1 cellular context compared by ENCODE assay signal in genomic region chr2:42923632-42924425, GRCh38.
TF ChIP-seq lines count a peak whose summit lies in the region.

No MANE protein-coding gene starts in this region.

TF ChIP-seq in HepG2, 621 proteins besides CTCF, POLR2A, EP300 and RAD21 (continued from another document and continues in another):
- no peak for TF ChIP-seq THAP7 (CRISPR knock-in tag; IDR thresholded peaks at IDR 0.05)
- TF ChIP-seq CC2D1A (CRISPR knock-in tag; IDR thresholded peaks at IDR 0.05): no peak
- no peak for TF ChIP-seq THAP11 (CRISPR knock-in tag; IDR thresholded peaks at IDR 0.05)
- no peak for TF ChIP-seq CEBPB (IDR thresholded peaks at IDR 0.05; ENCODE audit: borderline replicate concordance, low read depth, low read length)
- TF ChIP-seq ZSCAN12 (CRISPR knock-in tag; IDR thresholded peaks at IDR 0.05): no peak
- no peak for TF ChIP-seq ZBTB8A (CRISPR knock-in tag; IDR thresholded peaks at IDR 0.05; ENCODE audit: borderline replicate concordance, low read depth)
- no peak for TF ChIP-seq CBFB (CRISPR knock-in tag; IDR thresholded peaks at IDR 0.05)
- TF ChIP-seq BCL6 (CRISPR knock-in tag; IDR thresholded peaks at IDR 0.05): no peak
- TF ChIP-seq CHD4 (IDR thresholded peaks at IDR 0.05; ENCODE audit: borderline replicate concordance, low read length): 0 out of 2 replicates have a peak, but pooled peaks have one; percentile 34
- no peak for TF ChIP-seq CBX1 (IDR thresholded peaks at IDR 0.05; ENCODE audit: low read depth)
- no peak for TF ChIP-seq ZNF672 (CRISPR knock-in tag; IDR thresholded peaks at IDR 0.05)
- TF ChIP-seq ZNF792 (CRISPR knock-in tag; IDR thresholded peaks at IDR 0.05): no peak
- no peak for TF ChIP-seq GATA4 (IDR thresholded peaks at IDR 0.05; ENCODE audit: borderline replicate concordance, low read depth)
- no peak for TF ChIP-seq PAXIP1 (CRISPR knock-in tag; conservative IDR thresholded peaks at IDR 0.05)
- no peak for TF ChIP-seq SIX4 (CRISPR knock-in tag; IDR thresholded peaks at IDR 0.05)
- no peak for TF ChIP-seq ZNF552 (CRISPR knock-in tag; IDR thresholded peaks at IDR 0.05; ENCODE audit: borderline replicate concordance)
- TF ChIP-seq UBTF (CRISPR knock-in tag; IDR thresholded peaks at IDR 0.05): peak; percentile 4; the same call in 1 of the 2 replicates
- no peak; the same call in 1 of the 2 replicates for TF ChIP-seq ZMYM3 (CRISPR knock-in tag; IDR thresholded peaks at IDR 0.05)
- no peak for TF ChIP-seq ZNF317 (CRISPR knock-in tag; IDR thresholded peaks at IDR 0.05)
- no peak for TF ChIP-seq ZHX1 (CRISPR knock-in tag; IDR thresholded peaks at IDR 0.05; ENCODE audit: low read depth)
- TF ChIP-seq ZNF446 (CRISPR knock-in tag; IDR thresholded peaks at IDR 0.05): no peak
- TF ChIP-seq HMGXB4 (CRISPR knock-in tag; IDR thresholded peaks at IDR 0.05; ENCODE audit: borderline replicate concordance in 1 of 2, low read depth in 1 of 2): no peak
- no peak for TF ChIP-seq ZNF562 (CRISPR knock-in tag; IDR thresholded peaks at IDR 0.05; ENCODE audit: borderline replicate concordance)
- no peak for TF ChIP-seq FLYWCH1 (CRISPR knock-in tag; IDR thresholded peaks at IDR 0.05)
- no peak for TF ChIP-seq RFX1 (IDR thresholded peaks at IDR 0.05)
- TF ChIP-seq STAG1 (CRISPR knock-in tag; IDR thresholded peaks at IDR 0.05): no peak
- TF ChIP-seq, protein P1, sequence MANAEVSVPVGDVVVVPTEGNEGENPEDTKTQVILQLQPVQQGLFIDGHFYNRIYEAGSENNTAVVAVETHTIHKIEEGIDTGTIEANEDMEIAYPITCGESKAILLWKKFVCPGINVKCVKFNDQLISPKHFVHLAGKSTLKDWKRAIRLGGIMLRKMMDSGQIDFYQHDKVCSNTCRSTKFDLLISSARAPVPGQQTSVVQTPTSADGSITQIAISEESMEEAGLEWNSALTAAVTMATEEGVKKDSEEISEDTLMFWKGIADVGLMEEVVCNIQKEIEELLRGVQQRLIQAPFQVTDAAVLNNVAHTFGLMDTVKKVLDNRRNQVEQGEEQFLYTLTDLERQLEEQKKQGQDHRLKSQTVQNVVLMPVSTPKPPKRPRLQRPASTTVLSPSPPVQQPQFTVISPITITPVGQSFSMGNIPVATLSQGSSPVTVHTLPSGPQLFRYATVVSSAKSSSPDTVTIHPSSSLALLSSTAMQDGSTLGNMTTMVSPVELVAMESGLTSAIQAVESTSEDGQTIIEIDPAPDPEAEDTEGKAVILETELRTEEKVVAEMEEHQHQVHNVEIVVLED (CRISPR knock-in tag; IDR thresholded peaks at IDR 0.05; ENCODE audit: borderline replicate concordance): no peak
- TF ChIP-seq MLX (CRISPR knock-in tag; IDR thresholded peaks at IDR 0.05): no peak
- TF ChIP-seq ZNF510 (CRISPR knock-in tag; IDR thresholded peaks at IDR 0.05; ENCODE audit: low read depth): no peak
- TF ChIP-seq MEF2D (CRISPR knock-in tag; IDR thresholded peaks at IDR 0.05): no peak
- TF ChIP-seq ETV6 (CRISPR knock-in tag; conservative IDR thresholded peaks at IDR 0.05): 0 out of 2 replicates have a peak, but pooled peaks have one; percentile 14
- TF ChIP-seq MIER2 (CRISPR knock-in tag; IDR thresholded peaks at IDR 0.05): no peak
- TF ChIP-seq SOX6 (IDR thresholded peaks at IDR 0.05): no peak
- TF ChIP-seq SOX6 (CRISPR knock-in tag; IDR thresholded peaks at IDR 0.05): no peak
- TF ChIP-seq, protein P2, sequence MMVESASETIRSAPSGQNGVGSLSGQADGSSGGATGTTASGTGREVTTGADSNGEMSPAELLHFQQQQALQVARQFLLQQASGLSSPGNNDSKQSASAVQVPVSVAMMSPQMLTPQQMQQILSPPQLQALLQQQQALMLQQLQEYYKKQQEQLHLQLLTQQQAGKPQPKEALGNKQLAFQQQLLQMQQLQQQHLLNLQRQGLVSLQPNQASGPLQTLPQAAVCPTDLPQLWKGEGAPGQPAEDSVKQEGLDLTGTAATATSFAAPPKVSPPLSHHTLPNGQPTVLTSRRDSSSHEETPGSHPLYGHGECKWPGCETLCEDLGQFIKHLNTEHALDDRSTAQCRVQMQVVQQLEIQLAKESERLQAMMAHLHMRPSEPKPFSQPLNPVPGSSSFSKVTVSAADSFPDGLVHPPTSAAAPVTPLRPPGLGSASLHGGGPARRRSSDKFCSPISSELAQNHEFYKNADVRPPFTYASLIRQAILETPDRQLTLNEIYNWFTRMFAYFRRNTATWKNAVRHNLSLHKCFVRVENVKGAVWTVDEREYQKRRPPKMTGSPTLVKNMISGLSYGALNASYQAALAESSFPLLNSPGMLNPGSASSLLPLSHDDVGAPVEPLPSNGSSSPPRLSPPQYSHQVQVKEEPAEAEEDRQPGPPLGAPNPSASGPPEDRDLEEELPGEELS (CRISPR knock-in tag; IDR thresholded peaks at IDR 0.05): no peak
- peak; percentile 17; the same call in 1 of the 2 replicates for TF ChIP-seq NPAS2 (CRISPR knock-in tag; IDR thresholded peaks at IDR 0.05; ENCODE audit: borderline replicate concordance)
- TF ChIP-seq ZKSCAN8 (CRISPR knock-in tag; IDR thresholded peaks at IDR 0.05; ENCODE audit: borderline replicate concordance): no peak
- TF ChIP-seq EZH2 (conservative IDR thresholded peaks at IDR 0.05; ENCODE audit: low read depth, low read length): no peak
- no peak for TF ChIP-seq ZFP82 (CRISPR knock-in tag; IDR thresholded peaks at IDR 0.05; ENCODE audit: borderline replicate concordance)
- no peak for TF ChIP-seq TBP (CRISPR knock-in tag; IDR thresholded peaks at IDR 0.05)
- no peak for TF ChIP-seq ZNF329 (CRISPR knock-in tag; IDR thresholded peaks at IDR 0.05; ENCODE audit: low read depth)
- peak; percentile 28; the same call in 1 of the 2 replicates for TF ChIP-seq PHF21A (CRISPR knock-in tag; IDR thresholded peaks at IDR 0.05)
- no peak for TF ChIP-seq ZNF687 (CRISPR knock-in tag; IDR thresholded peaks at IDR 0.05)
- TF ChIP-seq, protein P3, sequence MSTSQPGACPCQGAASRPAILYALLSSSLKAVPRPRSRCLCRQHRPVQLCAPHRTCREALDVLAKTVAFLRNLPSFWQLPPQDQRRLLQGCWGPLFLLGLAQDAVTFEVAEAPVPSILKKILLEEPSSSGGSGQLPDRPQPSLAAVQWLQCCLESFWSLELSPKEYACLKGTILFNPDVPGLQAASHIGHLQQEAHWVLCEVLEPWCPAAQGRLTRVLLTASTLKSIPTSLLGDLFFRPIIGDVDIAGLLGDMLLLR (CRISPR knock-in tag; IDR thresholded peaks at IDR 0.05): peak; percentile 56; the same call in 1 of the 2 replicates
